In genomic region chr11:105861225-105861624, GRCh38 we compare ENCODE assay signal across 14 cellular contexts.
DNase-seq lines count a peak whose midpoint lies in the region; ATAC-seq, FAIRE-seq and TF ChIP-seq lines count a peak whose summit lies in the region.
"Had no signal": no experiment of that assay in that cellular context is flagged by ENCODE, and none has a peak within 500 bp of the region (broad histone marks: within the 10 kb centered on the region; RNA-seq: fewer than 3 reads in every experiment).

No MANE protein-coding gene starts in this region.

- POLR2A ChIA-PET in endothelial cell of umbilical vein (lab: Charles Lee) (no interaction called here), OCI-LY7 (lab: Charles Lee) (interaction anchor here (0.7 to 1.1 kb wide), 2 partner anchors 8 to 1579 kb away, joined by 3 to 4 read pairs; no protein-coding TSS in a partner anchor)

- CTCF ChIA-PET in endothelial cell of umbilical vein (lab: Charles Lee) (interaction anchor here (1.0 to 4.5 kb wide), 4 partner anchors 1066 to 1608 kb away, joined by 3 to 68 read pairs (median 16); no protein-coding TSS in a partner anchor), OCI-LY7 (lab: Charles Lee; ENCODE audit: unreplicated experiment) (no interaction called here)

- H4K20me1 ChIP-seq in endothelial cell of umbilical vein (replicated peaks; ENCODE audit: control insufficient read depth, extremely low read depth, insufficient read depth, low read length) (no peaks in the 10 kb centered on the region), OCI-LY7 (ENCODE audit: insufficient read depth, low read length) (no peaks in the 10 kb centered on the region)
- H4K20me1 ChIP-seq: BLaER1 treated with 17β-estradiol and CSF1 and Interleukin-3, amounts not matched to agents 10 nM and 100 nM had no signal

- no TSS peak for BruUV-seq in endothelial cell of umbilical vein (replicated peaks; lab: Mats Ljungman, UMichigan)
- no TSS peak for BruUV-seq in OCI-LY7 (replicated peaks; lab: Mats Ljungman, UMichigan)

- intact Hi-C loops in endothelial cell of umbilical vein (cut with micrococcal nuclease) (loop anchor here (5.0 to 10.0 kb wide), 5 partner anchors 814 to 1936 kb away; partner anchors contain the start of genes CARD16, CASP12 and PDGFD), OCI-LY7 (cut with micrococcal nuclease; ENCODE audit: unreplicated experiment) (loop anchor here (10.0 kb wide), 1 partner anchor 916 kb away; no protein-coding TSS in a partner anchor)

- H2AFZ ChIP-seq in endothelial cell of umbilical vein (ENCODE audit: low read depth, low read length) (no peak overlapping the region), OCI-LY7 (ENCODE audit: low read length) (no peak overlapping the region)

- H3K4me3 ChIP-seq in endothelial cell of umbilical vein (replicated peaks in 1 of 3; ENCODE audit: insufficient read depth in 1 of 3, low read depth in 1 of 3, low read length in 3 of 3) = no peak overlapping the region
- no peak overlapping the region for H3K4me3 ChIP-seq in OCI-LY7 (ENCODE audit: low read depth, low read length, poor library complexity, severe bottlenecking)
- H3K4me3 ChIP-seq: BLaER1 treated with 17β-estradiol and CSF1 and Interleukin-3, amounts not matched to agents 10 nM and 100 nM; left ventricle myocardium inferior had no signal

- TF ChIP-seq POLR2A in endothelial cell of umbilical vein (IDR thresholded peaks at IDR 0.05; ENCODE audit: low read depth, low read length) = no peak

- H3K27me3 ChIP-seq in endothelial cell of umbilical vein (ENCODE audit: control insufficient read depth in 2 of 2, insufficient read depth in 2 of 2, low read length in 2 of 2) = peaks cover 0 to 2% of the 10 kb centered on the region in 2 experiments
- H3K27me3 ChIP-seq: BLaER1 treated with 17β-estradiol and CSF1 and Interleukin-3, amounts not matched to agents 10 nM and 100 nM had no signal

- H3K27ac ChIP-seq in 22Rv1 (no peak overlapping the region), endothelial cell of umbilical vein (ENCODE audit: insufficient read depth, low read depth, low read length) (no peak overlapping the region), OCI-LY7 (ENCODE audit: low read depth, low read length, poor library complexity, severe bottlenecking) (no peak overlapping the region)
- H3K27ac ChIP-seq: BLaER1 treated with 17β-estradiol and CSF1 and Interleukin-3, amounts not matched to agents 10 nM and 100 nM; left ventricle myocardium inferior had no signal

- no peak for ATAC-seq in HG03432 (IDR thresholded peaks at IDR 0.05; ENCODE audit: unreplicated experiment)
- ATAC-seq in GM19452 (IDR thresholded peaks at IDR 0.05; ENCODE audit: unreplicated experiment) = no peak
- ATAC-seq in HG03520 (IDR thresholded peaks at IDR 0.05; ENCODE audit: unreplicated experiment) = no peak

- H3K79me2 ChIP-seq in endothelial cell of umbilical vein (ENCODE audit: control insufficient read depth, insufficient read depth, low read length) (no peaks in the 10 kb centered on the region), OCI-LY7 (ENCODE audit: insufficient read depth, low read depth, low read length) (no peaks in the 10 kb centered on the region)

- TF ChIP-seq CTCF in 22Rv1 (IDR thresholded peaks at IDR 0.05) = peak; percentile 79
- TF ChIP-seq CTCF in endothelial cell of umbilical vein (IDR thresholded peaks at IDR 0.05; ENCODE audit: extremely low read depth in 1 of 2, insufficient read depth in 1 of 2, low read depth in 1 of 2, low read length in 2 of 2) = peak in 1 of 2 donors; percentile 22
- no peak for TF ChIP-seq CTCF in OCI-LY7 (conservative IDR thresholded peaks at IDR 0.05; ENCODE audit: low read length)

- peak; percentile 60 for DNase-seq in G401 (ENCODE audit: low spot score)
- DNase-seq in NCI-H748 (lab: John Stamatoyannopoulos, UW; ENCODE audit: unreplicated experiment) = peak; percentile 74
- peak; percentile 24 for DNase-seq in endothelial cell of umbilical vein (ENCODE audit: low read depth, low spot score)
- no peak for DNase-seq in OCI-LY7 (ENCODE audit: low spot score)
- DNase-seq: activated CD4-positive, CD25-positive, alpha-beta regulatory T cell treated with anti-CD3 and anti-CD28 coated beads, Interleukin-2, amount 50 U/mL, for 72 hours; activated effector memory CD4-positive, alpha-beta T cell treated with Interleukin-2 at 50 U/mL for 16 hours; foreskin melanocyte; left ventricle myocardium inferior; NCI-H2171 treated with DMSO at 0.1 percent for 48 hours had no signal

- no peak overlapping the region for H3K9ac ChIP-seq in endothelial cell of umbilical vein (replicated peaks; ENCODE audit: extremely low read depth, insufficient read depth, low read length)
- H3K9ac ChIP-seq: BLaER1 treated with 17β-estradiol and CSF1 and Interleukin-3, amounts not matched to agents 10 nM and 100 nM had no signal

- no peaks in the 10 kb centered on the region for H3K9me2 ChIP-seq in OCI-LY7 (ENCODE audit: insufficient read depth, low read length)

- dilution Hi-C loops in endothelial cell of umbilical vein (cut with MboI; ENCODE audit: extremely low pct_ligation_motif_present, low sequenced_read_pairs) = no loop called here

- H3K4me2 ChIP-seq in endothelial cell of umbilical vein (ENCODE audit: insufficient read depth, low read length) (no peak overlapping the region), OCI-LY7 (ENCODE audit: low read length) (no peak overlapping the region)
- H3K4me2 ChIP-seq: BLaER1 treated with 17β-estradiol and CSF1 and Interleukin-3, amounts not matched to agents 10 nM and 100 nM had no signal

- H3K36me3 ChIP-seq in endothelial cell of umbilical vein (ENCODE audit: control insufficient read depth in 2 of 2, extremely low read depth in 1 of 2, insufficient read depth in 2 of 2, low read length in 2 of 2) (no peaks in the 10 kb centered on the region), OCI-LY7 (ENCODE audit: insufficient read depth, low read length) (no peaks in the 10 kb centered on the region)
- H3K36me3 ChIP-seq: BLaER1 treated with 17β-estradiol and CSF1 and Interleukin-3, amounts not matched to agents 10 nM and 100 nM; left ventricle myocardium inferior had no signal

- no peaks in the 10 kb centered on the region for H3K9me3 ChIP-seq in endothelial cell of umbilical vein (replicated peaks; ENCODE audit: control insufficient read depth, insufficient read depth, low read length)
- no peaks in the 10 kb centered on the region for H3K9me3 ChIP-seq in OCI-LY7 (ENCODE audit: low read length)
- H3K9me3 ChIP-seq: BLaER1 treated with 17β-estradiol and CSF1 and Interleukin-3, amounts not matched to agents 10 nM and 100 nM; left ventricle myocardium inferior had no signal

- in situ Hi-C loops in G401 (cut with HindIII; ENCODE audit: low sequenced_read_pairs) = no loop called here

- H3K9me1 ChIP-seq in endothelial cell of umbilical vein (replicated peaks; ENCODE audit: control insufficient read depth, extremely low read depth, insufficient read depth, low read length) = no peaks in the 10 kb centered on the region

- H3K4me1 ChIP-seq in endothelial cell of umbilical vein (ENCODE audit: control insufficient read depth, extremely low read depth, insufficient read depth, low read length) (no peaks in the 10 kb centered on the region), OCI-LY7 (ENCODE audit: insufficient read depth, low read length, poor library complexity, severe bottlenecking) (no peaks in the 10 kb centered on the region)
- H3K4me1 ChIP-seq: BLaER1 treated with 17β-estradiol and CSF1 and Interleukin-3, amounts not matched to agents 10 nM and 100 nM; left ventricle myocardium inferior had no signal

- peak; percentile 26 for FAIRE-seq in endothelial cell of umbilical vein (lab: Jason Lieb, UNC)

TF ChIP-seq in endothelial cell of umbilical vein, 7 proteins besides CTCF, POLR2A, EP300 and RAD21:
- TF ChIP-seq MYC (IDR thresholded peaks at IDR 0.05; ENCODE audit: low read depth, low read length) (no peak), POLR2AphosphoS5 (IDR thresholded peaks at IDR 0.05; ENCODE audit: insufficient read depth, low read depth, low read length) (no peak), MAX (IDR thresholded peaks at IDR 0.05; ENCODE audit: insufficient read depth, insufficient read length) (no peak), EZH2 (IDR thresholded peaks at IDR 0.05; ENCODE audit: borderline replicate concordance, low read depth, low read length, severe bottlenecking) (no peak)
TF ChIP-seq in endothelial cell of umbilical vein: peak in this region for 0.
